ENCODE assay signal across 1 cellular context in genomic region chr1:183471748-183472487, GRCh38.
TF ChIP-seq lines count a peak whose summit lies in the region.

No MANE protein-coding gene starts in this region.

TF ChIP-seq in K562, 482 proteins besides CTCF, POLR2A, EP300 and RAD21 (continued from another document and continues in another):
- TF ChIP-seq ZBTB40 (IDR thresholded peaks at IDR 0.05) (peak; percentile 100), ZBTB40 (CRISPR knock-in tag; IDR thresholded peaks at IDR 0.05) (no peak), ASH1L (IDR thresholded peaks at IDR 0.05; ENCODE audit: borderline replicate concordance, low read depth, partially characterized antibody) (peak; percentile 80), ETS2 (tag; IDR thresholded peaks at IDR 0.05; ENCODE audit: borderline replicate concordance, poor library complexity, severe bottlenecking) (no peak), HCFC1 (IDR thresholded peaks at IDR 0.05; ENCODE audit: low read depth, low read length) (peak; percentile 90), POLR3G (IDR thresholded peaks at IDR 0.05; ENCODE audit: extremely low read depth, insufficient read length, insufficient replicate concordance) (no peak), SNRNP70 (optimal IDR thresholded peaks at IDR 0.05; ENCODE audit: low read depth, low read length) (no peak), SAFB (IDR thresholded peaks at IDR 0.05; ENCODE audit: borderline replicate concordance, low read depth, low read length) (no peak), NCOA6 (IDR thresholded peaks at IDR 0.05) (no peak), TARDBP (IDR thresholded peaks at IDR 0.05) (0 out of 2 replicates have a peak, but pooled peaks have one; percentile 80), RERE (CRISPR knock-in tag; IDR thresholded peaks at IDR 0.05; ENCODE audit: borderline replicate concordance) (no peak), HEY1 (CRISPR knock-in tag; IDR thresholded peaks at IDR 0.05; ENCODE audit: borderline replicate concordance) (peak; percentile 78; the same call in 1 of the 2 replicates), ZNF140 (CRISPR knock-in tag; IDR thresholded peaks at IDR 0.05) (no peak), KLF6 (CRISPR knock-in tag; IDR thresholded peaks at IDR 0.05; ENCODE audit: borderline replicate concordance) (0 out of 2 replicates have a peak, but pooled peaks have one; percentile 53), ZNF717 (CRISPR knock-in tag; IDR thresholded peaks at IDR 0.05) (no peak), JUNB (CRISPR knock-in tag; conservative IDR thresholded peaks at IDR 0.05) (no peak; the same call in 1 of the 2 replicates), ZNF644 (tag; IDR thresholded peaks at IDR 0.05; ENCODE audit: low read depth) (peak; percentile 75), MTF1 (CRISPR knock-in tag; IDR thresholded peaks at IDR 0.05; ENCODE audit: borderline replicate concordance) (no peak; the same call in 1 of the 2 replicates), ZNF551 (CRISPR knock-in tag; IDR thresholded peaks at IDR 0.05) (no peak), FOXA1 (IDR thresholded peaks at IDR 0.05; ENCODE audit: borderline replicate concordance) (no peak), CSDE1 (IDR thresholded peaks at IDR 0.05) (peak in 1 of 2 experiments; percentile 98; a peak in 2 of 4 replicates), EWSR1 (IDR thresholded peaks at IDR 0.05; ENCODE audit: borderline replicate concordance, low read depth, partially characterized antibody) (no peak), NCOA1 (IDR thresholded peaks at IDR 0.05; ENCODE audit: low read depth) (peak; percentile 100), ILK (tag; IDR thresholded peaks at IDR 0.05; ENCODE audit: borderline replicate concordance, low read depth) (no peak), FOXM1 (IDR thresholded peaks at IDR 0.05; ENCODE audit: low read depth) (peak; percentile 80), FOXM1 (CRISPR knock-in tag; IDR thresholded peaks at IDR 0.05; ENCODE audit: low read depth) (peak; percentile 76; the same call in 1 of the 2 replicates), PCBP2 (IDR thresholded peaks at IDR 0.05; ENCODE audit: low read depth, low read length, poor library complexity, severe bottlenecking) (no peak), NFXL1 (CRISPR knock-in tag; IDR thresholded peaks at IDR 0.05) (no peak), GATAD2B (IDR thresholded peaks at IDR 0.05; ENCODE audit: borderline replicate concordance) (no peak; the same call in 1 of the 2 replicates), KHSRP (IDR thresholded peaks at IDR 0.05) (no peak), ELF1 (tag; IDR thresholded peaks at IDR 0.05) (peak; percentile 99), ZC3H4 (CRISPR knock-in tag; IDR thresholded peaks at IDR 0.05; ENCODE audit: borderline replicate concordance) (no peak; the same call in 1 of the 2 replicates), HNRNPH1 (optimal IDR thresholded peaks at IDR 0.05; ENCODE audit: low read depth, low read length) (no peak), SRSF1 (IDR thresholded peaks at IDR 0.05; ENCODE audit: low read depth, low read length) (no peak), SPI1 (IDR thresholded peaks at IDR 0.05; ENCODE audit: borderline replicate concordance, low read depth, low read length) (peak; percentile 76; the same call in 1 of the 2 replicates), PURB (CRISPR knock-in tag; IDR thresholded peaks at IDR 0.05; ENCODE audit: low read depth) (no peak)
- TF ChIP-seq, protein P1, sequence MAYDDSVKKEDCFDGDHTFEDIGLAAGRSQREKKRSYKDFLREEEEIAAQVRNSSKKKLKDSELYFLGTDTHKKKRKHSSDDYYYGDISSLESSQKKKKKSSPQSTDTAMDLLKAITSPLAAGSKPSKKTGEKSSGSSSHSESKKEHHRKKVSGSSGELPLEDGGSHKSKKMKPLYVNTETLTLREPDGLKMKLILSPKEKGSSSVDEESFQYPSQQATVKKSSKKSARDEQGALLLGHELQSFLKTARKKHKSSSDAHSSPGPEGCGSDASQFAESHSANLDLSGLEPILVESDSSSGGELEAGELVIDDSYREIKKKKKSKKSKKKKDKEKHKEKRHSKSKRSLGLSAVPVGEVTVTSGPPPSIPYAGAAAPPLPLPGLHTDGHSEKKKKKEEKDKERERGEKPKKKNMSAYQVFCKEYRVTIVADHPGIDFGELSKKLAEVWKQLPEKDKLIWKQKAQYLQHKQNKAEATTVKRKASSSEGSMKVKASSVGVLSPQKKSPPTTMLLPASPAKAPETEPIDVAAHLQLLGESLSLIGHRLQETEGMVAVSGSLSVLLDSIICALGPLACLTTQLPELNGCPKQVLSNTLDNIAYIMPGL (CRISPR knock-in tag; IDR thresholded peaks at IDR 0.05), result peak; percentile 77; the same call in 1 of the 2 replicates
- TF ChIP-seq, protein P2, sequence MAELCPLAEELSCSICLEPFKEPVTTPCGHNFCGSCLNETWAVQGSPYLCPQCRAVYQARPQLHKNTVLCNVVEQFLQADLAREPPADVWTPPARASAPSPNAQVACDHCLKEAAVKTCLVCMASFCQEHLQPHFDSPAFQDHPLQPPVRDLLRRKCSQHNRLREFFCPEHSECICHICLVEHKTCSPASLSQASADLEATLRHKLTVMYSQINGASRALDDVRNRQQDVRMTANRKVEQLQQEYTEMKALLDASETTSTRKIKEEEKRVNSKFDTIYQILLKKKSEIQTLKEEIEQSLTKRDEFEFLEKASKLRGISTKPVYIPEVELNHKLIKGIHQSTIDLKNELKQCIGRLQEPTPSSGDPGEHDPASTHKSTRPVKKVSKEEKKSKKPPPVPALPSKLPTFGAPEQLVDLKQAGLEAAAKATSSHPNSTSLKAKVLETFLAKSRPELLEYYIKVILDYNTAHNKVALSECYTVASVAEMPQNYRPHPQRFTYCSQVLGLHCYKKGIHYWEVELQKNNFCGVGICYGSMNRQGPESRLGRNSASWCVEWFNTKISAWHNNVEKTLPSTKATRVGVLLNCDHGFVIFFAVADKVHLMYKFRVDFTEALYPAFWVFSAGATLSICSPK (IDR thresholded peaks at IDR 0.05; ENCODE audit: borderline replicate concordance), result peak; percentile 96; the same call in 1 of the 2 replicates
- TF ChIP-seq, protein P3, sequence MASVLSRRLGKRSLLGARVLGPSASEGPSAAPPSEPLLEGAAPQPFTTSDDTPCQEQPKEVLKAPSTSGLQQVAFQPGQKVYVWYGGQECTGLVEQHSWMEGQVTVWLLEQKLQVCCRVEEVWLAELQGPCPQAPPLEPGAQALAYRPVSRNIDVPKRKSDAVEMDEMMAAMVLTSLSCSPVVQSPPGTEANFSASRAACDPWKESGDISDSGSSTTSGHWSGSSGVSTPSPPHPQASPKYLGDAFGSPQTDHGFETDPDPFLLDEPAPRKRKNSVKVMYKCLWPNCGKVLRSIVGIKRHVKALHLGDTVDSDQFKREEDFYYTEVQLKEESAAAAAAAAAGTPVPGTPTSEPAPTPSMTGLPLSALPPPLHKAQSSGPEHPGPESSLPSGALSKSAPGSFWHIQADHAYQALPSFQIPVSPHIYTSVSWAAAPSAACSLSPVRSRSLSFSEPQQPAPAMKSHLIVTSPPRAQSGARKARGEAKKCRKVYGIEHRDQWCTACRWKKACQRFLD (CRISPR knock-in tag; IDR thresholded peaks at IDR 0.05), result no peak
- TF ChIP-seq, protein P4, sequence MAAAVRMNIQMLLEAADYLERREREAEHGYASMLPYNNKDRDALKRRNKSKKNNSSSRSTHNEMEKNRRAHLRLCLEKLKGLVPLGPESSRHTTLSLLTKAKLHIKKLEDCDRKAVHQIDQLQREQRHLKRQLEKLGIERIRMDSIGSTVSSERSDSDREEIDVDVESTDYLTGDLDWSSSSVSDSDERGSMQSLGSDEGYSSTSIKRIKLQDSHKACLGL (CRISPR knock-in tag; IDR thresholded peaks at IDR 0.05; ENCODE audit: borderline replicate concordance, poor library complexity, severe bottlenecking), result peak; percentile 74
- TF ChIP-seq, protein P5, sequence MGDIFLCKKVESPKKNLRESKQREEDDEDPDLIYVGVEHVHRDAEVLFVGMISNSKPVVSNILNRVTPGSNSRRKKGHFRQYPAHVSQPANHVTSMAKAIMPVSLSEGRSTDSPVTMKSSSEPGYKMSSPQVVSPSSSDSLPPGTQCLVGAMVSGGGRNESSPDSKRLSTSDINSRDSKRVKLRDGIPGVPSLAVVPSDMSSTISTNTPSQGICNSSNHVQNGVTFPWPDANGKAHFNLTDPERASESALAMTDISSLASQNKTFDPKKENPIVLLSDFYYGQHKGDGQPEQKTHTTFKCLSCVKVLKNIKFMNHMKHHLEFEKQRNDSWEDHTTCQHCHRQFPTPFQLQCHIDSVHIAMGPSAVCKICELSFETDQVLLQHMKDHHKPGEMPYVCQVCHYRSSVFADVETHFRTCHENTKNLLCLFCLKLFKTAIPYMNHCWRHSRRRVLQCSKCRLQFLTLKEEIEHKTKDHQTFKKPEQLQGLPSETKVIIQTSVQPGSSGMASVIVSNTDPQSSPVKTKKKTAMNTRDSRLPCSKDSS (IDR thresholded peaks at IDR 0.05; ENCODE audit: low read depth, partially characterized antibody), result no peak
